In the genomic region with DNA sequence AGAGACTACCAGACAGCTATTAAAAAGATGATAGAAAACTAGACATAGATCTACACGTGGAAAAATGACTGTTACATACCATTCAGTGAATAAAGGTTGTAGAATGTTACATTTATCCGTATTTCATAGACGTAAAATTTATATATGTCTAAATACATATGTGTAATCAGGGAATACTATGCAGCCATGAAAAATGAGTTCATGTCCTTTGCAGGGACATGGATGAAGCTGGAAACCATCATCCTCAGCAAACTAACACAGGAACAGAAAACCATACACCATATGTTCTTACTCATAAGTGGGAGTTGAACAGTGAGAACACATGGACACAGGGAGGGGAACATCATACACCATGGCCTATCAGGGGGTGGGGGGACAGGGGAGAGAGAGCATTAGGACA, we compare ENCODE assay signal across 14 cellular contexts. TPM values are rescaled to one million over a fixed set of nuclear protein-coding genes. Genes with fewer than 3 reads are reported as not detected.
"Had no signal": no experiment of that assay in that cellular context is flagged by ENCODE, and none has a peak within 500 bp of the region (broad histone marks: within the 10 kb centered on the region; RNA-seq: fewer than 3 reads in every experiment).

No MANE protein-coding gene starts in this region.

RNA-seq across cellular contexts. Expression of a gene that starts 10.1 kb away (rescaled TPM):
- total RNA-seq: activated B cell treated with CpG ODN at 0.5 μM for 24 hours; activated CD4-positive, alpha-beta memory T cell treated with anti-CD3 and anti-CD28 coated beads for 36 hours; activated CD4-positive, alpha-beta memory T cell treated with anti-CD3 and anti-CD28 coated beads, Interleukin-2, amount 10 ng/mL, durations not matched to agents 7 days and 5 days; activated CD4-positive, alpha-beta T cell treated with anti-CD3 and anti-CD28 coated beads for 36 hours; activated CD4-positive, alpha-beta T cell treated with anti-CD3 and anti-CD28 coated beads, Interleukin-2, amount 10 ng/mL, durations not matched to agents 24 days and 14 days; activated CD4-positive, alpha-beta T cell treated with anti-CD3 and anti-CD28 coated beads, Interleukin-2, amount 10 ng/mL, durations not matched to agents 7 days and 5 days; activated CD8-positive, alpha-beta memory T cell treated with anti-CD3 and anti-CD28 coated beads for 36 hours; activated CD8-positive, alpha-beta memory T cell treated with anti-CD3 and anti-CD28 coated beads, Interleukin-2, amount 10 ng/mL, durations not matched to agents 7 days and 5 days; activated CD8-positive, alpha-beta T cell treated with anti-CD3 and anti-CD28 coated beads for 36 hours; activated CD8-positive, alpha-beta T cell treated with anti-CD3 and anti-CD28 coated beads, Interleukin-2, amount 10 ng/mL, durations not matched to agents 7 days and 5 days; T-helper 1 cell treated with Interleukin-12 subunit alpha and Interleukin-12 subunit beta and Interleukin-4 antibody, amounts not matched to agents 30 ng/mL and 1 ng/mL, for 36 hours; T-helper 17 cell; T-helper 2 cell treated with Interferon-gamma antibody and Interleukin-4, amounts not matched to agents 100 ng/mL and 5 ng/mL, for 36 hours; WTC11 had no signal
